Comparison of ENCODE assay signal across 23 cellular contexts in the genomic region with DNA sequence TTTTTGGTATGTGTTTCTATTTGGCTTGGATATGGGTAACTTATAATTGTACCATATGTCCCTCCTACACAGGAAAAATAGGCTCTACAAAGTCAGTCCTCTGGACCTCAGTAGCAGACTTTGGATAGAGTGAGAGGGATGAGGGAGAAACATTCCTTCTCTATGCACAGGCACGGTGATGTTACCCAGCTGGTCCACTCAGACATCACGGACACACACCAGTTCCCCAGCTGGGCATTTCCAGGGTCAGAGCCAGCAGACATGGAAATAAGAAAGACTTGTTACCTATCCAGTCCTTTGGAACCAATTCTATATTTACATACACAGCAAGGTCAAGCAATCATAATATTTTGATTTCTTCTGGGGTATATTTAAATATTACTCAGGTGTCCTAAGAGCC.
"Had no signal": no experiment of that assay in that cellular context is flagged by ENCODE, and none has a peak within 500 bp of the region (broad histone marks: within the 10 kb centered on the region; RNA-seq: fewer than 3 reads in every experiment).

No MANE protein-coding gene starts in this region.

- H3K27ac Mint-ChIP-seq: activated CD4-positive, alpha-beta memory T cell treated with anti-CD3 and anti-CD28 coated beads, Interleukin-2, amount 10 ng/mL, durations not matched to agents 7 days and 5 days; activated CD4-positive, alpha-beta T cell treated with anti-CD3 and anti-CD28 coated beads, Interleukin-2, amount 10 ng/mL, durations not matched to agents 7 days and 5 days; activated naive CD8-positive, alpha-beta T cell; activated T-cell treated with anti-CD3 and anti-CD28 coated beads, Interleukin-2, amount 50 U/mL, for 72 hours; endodermal cell; nephron progenitor cell had no signal

- H3K9me3 Mint-ChIP-seq: activated CD4-positive, alpha-beta memory T cell treated with anti-CD3 and anti-CD28 coated beads, Interleukin-2, amount 10 ng/mL, durations not matched to agents 7 days and 5 days; activated CD4-positive, alpha-beta T cell treated with anti-CD3 and anti-CD28 coated beads, Interleukin-2, amount 10 ng/mL, durations not matched to agents 7 days and 5 days; activated T-cell treated with anti-CD3 and anti-CD28 coated beads, Interleukin-2, amount 50 U/mL, for 72 hours; endodermal cell; nephron progenitor cell had no signal

- H3K4me3 ChIP-seq: body of pancreas, cardiac muscle cell, heart right ventricle, left lung, lower lobe of right lung, mucosa of descending colon, right atrium auricular region, tibial nerve had no signal

- H3K27ac ChIP-seq: body of pancreas, cardiac muscle cell, heart right ventricle, left lung, lower lobe of right lung, right atrium auricular region, tibial nerve had no signal

- H3K4me1 Mint-ChIP-seq: activated CD4-positive, alpha-beta memory T cell treated with anti-CD3 and anti-CD28 coated beads, Interleukin-2, amount 10 ng/mL, durations not matched to agents 7 days and 5 days; activated CD4-positive, alpha-beta T cell treated with anti-CD3 and anti-CD28 coated beads, Interleukin-2, amount 10 ng/mL, durations not matched to agents 7 days and 5 days had no signal

- H3K4me1 ChIP-seq: heart right ventricle, left lung, lower lobe of right lung, right atrium auricular region, tibial nerve had no signal

- DNase-seq: activated CD4-positive, alpha-beta memory T cell treated with anti-CD3 and anti-CD28 coated beads, Interleukin-2, amount 10 ng/mL, durations not matched to agents 7 days and 5 days; activated CD4-positive, alpha-beta T cell treated with anti-CD3 and anti-CD28 coated beads, Interleukin-2, amount 10 ng/mL, durations not matched to agents 7 days and 5 days; activated CD4-positive, CD25-positive, alpha-beta regulatory T cell treated with anti-CD3 and anti-CD28 coated beads, Interleukin-2, amount 50 U/mL, for 72 hours; activated naive CD4-positive, alpha-beta T cell treated with Interleukin-2 at 50 U/mL for 16 hours; activated T-cell treated with anti-CD3 and anti-CD28 coated beads, Interleukin-2, amount 50 U/mL, for 72 hours; aorta; body of pancreas; endodermal cell; foreskin melanocyte; heart right ventricle; kidney glomerular epithelial cell; left lung; lower lobe of right lung; mucosa of descending colon; nephron progenitor cell; nucleus accumbens; stimulated activated naive CD4-positive, alpha-beta T cell treated with Interleukin-2 at 50 U/mL for 16 hours; T-helper 2 cell had no signal

- H3K36me3 ChIP-seq: cardiac muscle cell, heart right ventricle, left lung, lower lobe of right lung, right atrium auricular region, tibial nerve had no signal

- H3K36me3 Mint-ChIP-seq: activated naive CD8-positive, alpha-beta T cell had no signal

- H3K4me3 Mint-ChIP-seq: activated CD4-positive, alpha-beta memory T cell treated with anti-CD3 and anti-CD28 coated beads, Interleukin-2, amount 10 ng/mL, durations not matched to agents 7 days and 5 days; activated CD4-positive, alpha-beta T cell treated with anti-CD3 and anti-CD28 coated beads, Interleukin-2, amount 10 ng/mL, durations not matched to agents 7 days and 5 days; activated naive CD8-positive, alpha-beta T cell; activated T-cell treated with anti-CD3 and anti-CD28 coated beads, Interleukin-2, amount 50 U/mL, for 72 hours; endodermal cell; nephron progenitor cell had no signal

- H3K27me3 ChIP-seq: body of pancreas, cardiac muscle cell, heart right ventricle, left lung, right atrium auricular region, tibial nerve had no signal

- H3K27me3 Mint-ChIP-seq: activated CD4-positive, alpha-beta memory T cell treated with anti-CD3 and anti-CD28 coated beads, Interleukin-2, amount 10 ng/mL, durations not matched to agents 7 days and 5 days; activated CD4-positive, alpha-beta T cell treated with anti-CD3 and anti-CD28 coated beads, Interleukin-2, amount 10 ng/mL, durations not matched to agents 7 days and 5 days; activated naive CD8-positive, alpha-beta T cell had no signal

- H3K9me3 ChIP-seq: body of pancreas, heart right ventricle, left lung, lower lobe of right lung, mucosa of descending colon, right atrium auricular region, tibial nerve had no signal

- ATAC-seq: activated T-cell treated with anti-CD3 and anti-CD28 coated beads, Interleukin-2, amount 50 U/mL, for 72 hours; body of pancreas; esophagus mucosa; heart right ventricle; left lung; lower lobe of right lung; mucosa of descending colon had no signal
